32 cellular contexts compared by ENCODE assay signal in the genomic region with DNA sequence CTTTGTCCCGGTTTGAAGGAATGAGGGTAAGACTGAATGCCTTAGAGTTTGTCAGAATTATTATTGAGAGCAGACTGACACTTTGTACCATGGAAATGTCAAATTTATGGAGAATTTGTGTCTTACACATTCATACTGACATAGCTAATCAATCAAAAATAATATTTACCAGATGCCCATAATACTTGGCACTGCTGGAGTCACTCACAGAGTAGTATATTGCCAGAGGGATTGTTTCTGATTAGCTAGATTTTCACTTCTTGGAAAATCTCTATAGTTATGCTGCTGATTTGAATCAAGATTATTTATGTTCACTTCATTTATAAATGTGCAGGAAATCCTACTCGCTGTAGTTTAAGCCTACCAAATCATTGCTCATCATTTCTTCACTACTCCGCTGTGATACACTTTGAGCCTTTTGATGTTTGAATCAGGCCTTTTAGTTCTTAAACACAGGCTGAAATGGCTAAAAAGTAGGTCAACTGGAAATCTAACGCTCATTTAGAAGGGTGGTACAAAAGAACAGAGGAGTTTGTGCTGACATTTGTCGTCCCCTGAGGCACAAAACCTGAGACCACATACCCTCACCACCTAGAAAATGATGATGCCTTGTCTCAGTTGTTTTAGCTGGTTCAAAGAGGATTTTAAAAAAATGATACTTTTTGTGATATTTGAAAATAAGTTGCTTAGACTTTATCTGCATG.
A peak's percentile ranks its signal among the peaks of the same experiment; 100 is the strongest.
DNase-seq lines count a peak whose midpoint lies in the region; ATAC-seq, FAIRE-seq and TF ChIP-seq lines count a peak whose summit lies in the region.
"Had no signal": no experiment of that assay in that cellular context is flagged by ENCODE, and none has a peak within 500 bp of the region (broad histone marks: within the 10 kb centered on the region; RNA-seq: fewer than 3 reads in every experiment).

No MANE protein-coding gene starts in this region.

- intact Hi-C loops in A673 (cut with micrococcal nuclease; ENCODE audit: unreplicated experiment), result no loop called here

- H3K9me3 ChIP-seq in A673 (ENCODE audit: low read depth, low read length, poor library complexity, severe bottlenecking) (no peaks in the 10 kb centered on the region), H9 (ENCODE audit: control insufficient read depth, low read depth, low read length) (no peaks in the 10 kb centered on the region), iPS-20b (ENCODE audit: insufficient read depth, low read depth, low read length) (no peaks in the 10 kb centered on the region)
- H3K9me3 ChIP-seq: right atrium auricular region, testis had no signal

- H2BK120ac ChIP-seq in H9 (ENCODE audit: low read depth, low read length, poor library complexity, severe bottlenecking), result no peak overlapping the region

- no peak overlapping the region for H2BK20ac ChIP-seq in H9 (ENCODE audit: low read depth, low read length, poor library complexity, severe bottlenecking)

- no peaks in the 10 kb centered on the region for H3K27me3 Mint-ChIP-seq in H9 (ENCODE audit: low read depth)
- H3K27me3 Mint-ChIP-seq in HFFc6 (ENCODE audit: insufficient read depth), result no peaks in the 10 kb centered on the region

- no peak for TF ChIP-seq POLR2A in H54 (IDR thresholded peaks at IDR 0.05; ENCODE audit: low read depth, low read length)

- H3K4me2 ChIP-seq in H9 (ENCODE audit: insufficient read depth, insufficient read length, low read length), result no peak overlapping the region
- H3K4me2 ChIP-seq: smooth muscle cell had no signal

- no peak overlapping the region for H3K4ac ChIP-seq in H9 (ENCODE audit: low read depth, low read length)

- H3K23me2 ChIP-seq in H9 (ENCODE audit: insufficient read length, low read depth, low read length, poor library complexity, severe bottlenecking), result no peaks in the 10 kb centered on the region

- WGBS in H9 (ENCODE audit: extremely low coverage, insufficient read length, low lambda C conversion rate), result no CpG with 5 or more reads among the region's 5 CpGs

- DNase-seq in A673 (ENCODE audit: low spot score) (peak; percentile 60), H9 (no peak), cerebellar cortex (ENCODE audit: low spot score) (peak; percentile 23), H54 (ENCODE audit: insufficient read length, low spot score) (no peak), HFFc6 (no peak)
- DNase-seq: activated B cell treated with CpG ODN at 0.5 μM for 24 hours; activated CD4-positive, alpha-beta T cell treated with anti-CD3 and anti-CD28 coated beads, Interleukin-2, amount 50 U/mL, for 1 hour; activated gamma-delta T cell treated with Interleukin-2 at 50 U/mL for 16 hours; activated naive CD8-positive, alpha-beta T cell treated with anti-CD3 and anti-CD28 coated beads, Interleukin-2, amount 50 U/mL, for 24 hours; activated T-cell treated with anti-CD3 and anti-CD28 coated beads, Interleukin-2, amount 50 U/mL, for 4 hours; CD8-positive, alpha-beta memory T cell; dorsolateral prefrontal cortex; KG1; mesenchymal stem cell; NCI-H1105 treated with DMSO at 0.1 percent for 48 hours; NCI-H2029; NCI-H526 treated with DMSO at 0.1 percent for 48 hours; NK-92 treated with Interleukin-12 subunit alpha and Interleukin-12 subunit beta, amount 100 ng/mL, for 24 hours; stimulated activated naive CD8-positive, alpha-beta T cell treated with anti-CD3 and anti-CD28 coated beads, Interleukin-15, Interleukin-2, amounts not matched to agents 100 U/mL and 50 U/mL, for 24 hours; testis had no signal

- no peaks in the 10 kb centered on the region for H4K20me1 ChIP-seq in H9 (ENCODE audit: control insufficient read depth, insufficient read depth, insufficient read length)

- no peak overlapping the region for H3K23ac ChIP-seq in H9 (ENCODE audit: insufficient read length, low read depth, low read length)

- POLR2A ChIA-PET in A673 (lab: Charles Lee; ENCODE audit: low non-redundant PET), result interaction anchor here (0.6 to 0.7 kb wide), 3 partner anchors 9 to 275 kb away, joined by 3 read pairs; no protein-coding TSS in a partner anchor

- H3T11ph ChIP-seq in H9 (ENCODE audit: low read length), result no peak overlapping the region

- peak overlapping the region; percentile 39 for H3K27ac ChIP-seq in A673 (ENCODE audit: low read depth, low read length, poor library complexity, severe bottlenecking)
- no peak overlapping the region for H3K27ac ChIP-seq in H9 (ENCODE audit: insufficient read length, low read depth, low read length)
- no peak overlapping the region for H3K27ac ChIP-seq in iPS-20b (ENCODE audit: low read length)
- H3K27ac ChIP-seq: right atrium auricular region, testis had no signal

- no peaks in the 10 kb centered on the region for H3K27me3 ChIP-seq in A673 (replicated peaks; ENCODE audit: insufficient read depth, low read depth, low read length, poor library complexity)
- H3K27me3 ChIP-seq in H9 (ENCODE audit: insufficient read depth, low read length), result no peaks in the 10 kb centered on the region
- H3K27me3 ChIP-seq in iPS-20b (ENCODE audit: insufficient read depth, low read length), result no peaks in the 10 kb centered on the region
- H3K27me3 ChIP-seq: dorsolateral prefrontal cortex, right atrium auricular region, testis had no signal

- peaks cover 41 to 43% of the 10 kb centered on the region in 2 experiments for H3K4me1 Mint-ChIP-seq in H9
- no peaks in the 10 kb centered on the region for H3K4me1 Mint-ChIP-seq in HFFc6 (ENCODE audit: low read depth)
- H3K4me1 Mint-ChIP-seq: activated B cell treated with CpG ODN at 0.5 μM for 24 hours; activated naive CD8-positive, alpha-beta T cell treated with anti-CD3 and anti-CD28 coated beads, Interleukin-2, amount 50 U/mL, for 24 hours; CD8-positive, alpha-beta memory T cell; central memory CD8-positive, alpha-beta T cell had no signal

- H3K4me1 ChIP-seq in A673 (ENCODE audit: insufficient read depth, low read length, poor library complexity, severe bottlenecking) (peaks cover 48% of the 10 kb centered on the region), H9 (ENCODE audit: insufficient read depth, low read length) (peaks cover 3% of the 10 kb centered on the region; the same call in 1 of the 2 replicates), iPS-20b (ENCODE audit: insufficient read depth, low read length) (peaks cover 30% of the 10 kb centered on the region)
- H3K4me1 ChIP-seq: right atrium auricular region, testis had no signal

- no peaks in the 10 kb centered on the region for H3K79me2 ChIP-seq in H9 (ENCODE audit: insufficient read depth, low read length)

- H3K4me3 Mint-ChIP-seq in H9, result no peak overlapping the region; a peak in 1 of 5 replicates
- H3K4me3 Mint-ChIP-seq in HFFc6, result no peak overlapping the region
- H3K4me3 Mint-ChIP-seq: activated B cell treated with CpG ODN at 0.5 μM for 24 hours; activated naive CD8-positive, alpha-beta T cell treated with anti-CD3 and anti-CD28 coated beads, Interleukin-2, amount 50 U/mL, for 24 hours; activated T-cell treated with anti-CD3 and anti-CD28 coated beads, Interleukin-2, amount 50 U/mL, for 4 hours; CD8-positive, alpha-beta memory T cell; central memory CD8-positive, alpha-beta T cell had no signal

- H3K56ac ChIP-seq in H9 (ENCODE audit: insufficient read length, low read depth, low read length), result no peak overlapping the region

- H2BK12ac ChIP-seq in H9 (ENCODE audit: insufficient read length, low read depth, low read length), result no peak overlapping the region

- H3K18ac ChIP-seq in H9 (ENCODE audit: insufficient read length, low read depth, low read length), result no peak overlapping the region

- H2AK5ac ChIP-seq in H9 (ENCODE audit: insufficient read length, low read length), result no peak overlapping the region

- no peak overlapping the region for H3K14ac ChIP-seq in H9 (ENCODE audit: insufficient read depth, low read length)

- no peak overlapping the region for H4K8ac ChIP-seq in H9 (replicated peaks; ENCODE audit: insufficient read length, low read depth, low read length)

- no peaks in the 10 kb centered on the region for H3K36me3 ChIP-seq in A673 (ENCODE audit: insufficient read depth, low read length, poor library complexity, severe bottlenecking)
- H3K36me3 ChIP-seq in iPS-20b (ENCODE audit: insufficient read depth, low read depth, low read length), result no peaks in the 10 kb centered on the region
- H3K36me3 ChIP-seq: right atrium auricular region had no signal

- no peak for FAIRE-seq in H54 (lab: Jason Lieb, UNC)
- FAIRE-seq: A204.1, GM12891, HTR-8/SVneo, urothelium cell line had no signal

- H3K79me1 ChIP-seq in H9 (ENCODE audit: insufficient read depth, low read depth, low read length, poor library complexity, severe bottlenecking), result no peaks in the 10 kb centered on the region

- H3K9me3 Mint-ChIP-seq in H9, result no peaks in the 10 kb centered on the region; a peak in 1 of 5 replicates
- no peaks in the 10 kb centered on the region for H3K9me3 Mint-ChIP-seq in HFFc6
- H3K9me3 Mint-ChIP-seq: activated B cell treated with CpG ODN at 0.5 μM for 24 hours; activated naive CD8-positive, alpha-beta T cell treated with anti-CD3 and anti-CD28 coated beads, Interleukin-2, amount 50 U/mL, for 24 hours; activated T-cell treated with anti-CD3 and anti-CD28 coated beads, Interleukin-2, amount 50 U/mL, for 4 hours; CD8-positive, alpha-beta memory T cell; central memory CD8-positive, alpha-beta T cell had no signal

- CTCF ChIA-PET in A673 (lab: Charles Lee), result no interaction called here

- no peak for ATAC-seq in HG03571 (IDR thresholded peaks at IDR 0.05; ENCODE audit: unreplicated experiment)
- no peak for ATAC-seq in GM18858 (IDR thresholded peaks at IDR 0.05; ENCODE audit: unreplicated experiment)
- ATAC-seq: activated naive CD8-positive, alpha-beta T cell treated with anti-CD3 and anti-CD28 coated beads, Interleukin-2, amount 50 U/mL, for 24 hours; activated T-cell treated with anti-CD3 and anti-CD28 coated beads, Interleukin-2, amount 50 U/mL, for 4 hours; HCT116; left lobe of liver; stimulated activated naive CD8-positive, alpha-beta T cell treated with anti-CD3 and anti-CD28 coated beads, Interleukin-15, Interleukin-2, amounts not matched to agents 100 U/mL and 50 U/mL, for 24 hours had no signal

- H4K5ac ChIP-seq in H9 (ENCODE audit: insufficient read length, low read depth, low read length), result no peak overlapping the region

- H3K27ac Mint-ChIP-seq in H9, result peak overlapping the region in 2 of 3 experiments; percentile 39 to 89; a peak in 4 of 7 replicates
- H3K27ac Mint-ChIP-seq in HFFc6, result no peak overlapping the region
- H3K27ac Mint-ChIP-seq: activated B cell treated with CpG ODN at 0.5 μM for 24 hours; activated naive CD8-positive, alpha-beta T cell treated with anti-CD3 and anti-CD28 coated beads, Interleukin-2, amount 50 U/mL, for 24 hours; CD8-positive, alpha-beta memory T cell had no signal

- H3K9ac ChIP-seq in H9 (ENCODE audit: extremely low read depth, insufficient read length, low read length) (no peak overlapping the region), iPS-20b (ENCODE audit: low read depth, low read length) (no peak overlapping the region)

- no peak overlapping the region for H4K91ac ChIP-seq in H9 (ENCODE audit: insufficient read length, low read depth, low read length)

- H3K4me3 ChIP-seq in A673 (ENCODE audit: low read depth, low read length, poor library complexity, severe bottlenecking) (no peak overlapping the region), iPS-20b (ENCODE audit: low read length) (peak overlapping the region; percentile 42; the same call in 1 of the 2 replicates)
- H3K4me3 ChIP-seq: dorsolateral prefrontal cortex, right atrium auricular region, smooth muscle cell, testis had no signal

- TF ChIP-seq CTCF in A673 (conservative IDR thresholded peaks at IDR 0.05; ENCODE audit: low read depth, low read length) (no peak), H9 (conservative IDR thresholded peaks at IDR 0.05) (no peak), HFFc6 (IDR thresholded peaks at IDR 0.05) (no peak)

- H2BK5ac ChIP-seq in H9 (ENCODE audit: insufficient read length, low read length), result no peak overlapping the region

- H3K36me3 Mint-ChIP-seq in H9 (ENCODE audit: insufficient read depth in 1 of 3, low read depth in 3 of 3) (no peaks in the 10 kb centered on the region), HFFc6 (ENCODE audit: low read depth) (no peaks in the 10 kb centered on the region)
- H3K36me3 Mint-ChIP-seq: CD8-positive, alpha-beta memory T cell had no signal

- no TSS peak for BruUV-seq in A673 (replicated peaks; lab: Mats Ljungman, UMichigan)

- H2AFZ ChIP-seq in H9 (ENCODE audit: low read length), result no peak overlapping the region

- H2BK15ac ChIP-seq in H9 (ENCODE audit: low read depth, low read length), result no peak overlapping the region

Comparison
In these comparisons a context has a peak if more than half of its experiments do, and no peak if none do; other contexts are left out.
1. DNase-seq: peak in A673 (single experiment) and cerebellar cortex (single experiment); none in H9 (single experiment), H54 (single experiment) and HFFc6 (single experiment).